14 cellular contexts compared by ENCODE assay signal in the genomic region with DNA sequence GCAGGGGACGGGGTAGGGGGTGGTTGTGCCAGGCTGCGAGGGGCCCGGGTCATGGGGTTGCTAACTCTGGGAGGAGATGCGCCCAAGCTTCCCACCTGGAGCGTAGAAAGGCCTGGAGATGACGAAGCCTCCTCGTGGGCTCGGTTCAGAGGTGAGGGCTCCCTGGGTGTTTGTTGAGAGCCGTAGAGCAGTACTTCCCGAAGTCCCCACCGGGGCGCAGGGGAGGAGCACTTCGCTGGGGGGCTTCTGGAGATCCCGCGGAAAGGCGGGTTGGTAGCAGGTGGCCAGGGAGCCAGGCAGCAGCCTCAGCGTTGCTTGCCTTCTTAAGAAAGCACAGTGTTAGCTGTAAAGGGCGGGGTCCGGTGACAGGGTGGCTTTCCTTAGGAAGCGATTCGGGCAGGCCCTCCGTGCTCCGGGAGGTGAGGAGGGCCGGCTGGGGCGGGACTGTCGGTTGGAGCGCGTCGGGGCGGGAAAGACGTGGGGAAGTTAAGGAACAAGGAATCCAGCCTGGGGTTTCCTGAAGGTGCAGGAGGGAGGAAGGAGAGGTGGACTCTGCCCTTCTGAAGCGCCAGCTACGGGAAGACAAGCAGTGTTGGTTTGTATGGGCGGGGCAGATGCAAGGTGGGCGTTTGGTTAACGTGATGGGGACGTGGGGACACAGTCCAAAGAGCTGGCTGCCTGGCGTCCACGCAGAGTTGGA. TPM values are rescaled to one million over a fixed set of nuclear protein-coding genes. Genes with fewer than 3 reads are reported as not detected.
A peak's percentile ranks its signal among the peaks of the same experiment; 100 is the strongest.
DNase-seq lines count a peak whose midpoint lies in the region; ATAC-seq, FAIRE-seq and TF ChIP-seq lines count a peak whose summit lies in the region.
"Had no signal": no experiment of that assay in that cellular context is flagged by ENCODE, and none has a peak within 500 bp of the region (broad histone marks: within the 10 kb centered on the region; RNA-seq: fewer than 3 reads in every experiment).

No MANE protein-coding gene starts in this region.

- H4K91ac ChIP-seq in H1 (replicated peaks; ENCODE audit: insufficient read length, low read length), result no peak overlapping the region

- CTCF ChIA-PET in H1 (lab: Charles Lee; ENCODE audit: partially characterized antibody) (interaction anchor here (0.7 to 5.6 kb wide), 24 partner anchors 8 to 269 kb away, joined by 3 to 42 read pairs (median 4); no protein-coding TSS in a partner anchor), PC-9 (lab: Charles Lee) (no interaction called here)

- H2BK12ac ChIP-seq in H1 (ENCODE audit: low read depth, low read length), result 0 out of 2 replicates have a peak overlapping the region, but pooled peaks have one; percentile 1

- no peak overlapping the region for H4K5ac ChIP-seq in H1 (ENCODE audit: insufficient read length, low read depth, low read length)

- peaks cover 14% of the 10 kb centered on the region for H3K4me1 Mint-ChIP-seq in progenitor cell of endocrine pancreas (ENCODE audit: low read depth)

- TF ChIP-seq CTCF in H1 (IDR thresholded peaks at IDR 0.05; ENCODE audit: control extremely low read depth in 1 of 3, insufficient read depth in 1 of 3, low read depth in 1 of 3, low read length in 3 of 3), result no peak
- no peak for TF ChIP-seq CTCF in progenitor cell of endocrine pancreas (IDR thresholded peaks at IDR 0.05; ENCODE audit: unreplicated experiment)
- TF ChIP-seq CTCF in PC-9 (conservative IDR thresholded peaks at IDR 0.05), result no peak

- H3K14ac ChIP-seq in H1 (ENCODE audit: insufficient read length), result no peak overlapping the region

- H3K79me1 ChIP-seq in H1 (ENCODE audit: low read depth, low read length), result no peaks in the 10 kb centered on the region

- no peak overlapping the region for H3K9ac ChIP-seq in H1 (replicated peaks in 1 of 4; ENCODE audit: extremely low read depth in 1 of 4, low read depth in 3 of 4, low read length in 3 of 4)

- H3K4me3 Mint-ChIP-seq in progenitor cell of endocrine pancreas (ENCODE audit: low read depth), result peak overlapping the region; percentile 60
- H3K4me3 Mint-ChIP-seq: HFFc6 had no signal

- H3K27ac ChIP-seq in H1 (ENCODE audit: low read depth, low read length), result no peak overlapping the region
- H3K27ac ChIP-seq in PC-9, result no peak overlapping the region
- H3K27ac ChIP-seq: neutrophil, VCaP had no signal

- H3F3A ChIP-seq in PC-9 (ENCODE audit: insufficient read depth, low read depth), result no peaks in the 10 kb centered on the region

- peaks cover 81% of the 10 kb centered on the region for H3K27me3 Mint-ChIP-seq in progenitor cell of endocrine pancreas

- H2AK5ac ChIP-seq in H1 (ENCODE audit: low read depth, low read length), result no peak overlapping the region

- no peak overlapping the region for H3K56ac ChIP-seq in H1 (replicated peaks; ENCODE audit: insufficient read length, low read depth, low read length)

- peak overlapping the region; percentile 68 for H3K18ac ChIP-seq in H1 (ENCODE audit: extremely low read depth, low read length)

- H4K20me1 ChIP-seq in H1 (replicated peaks in 1 of 2; ENCODE audit: control insufficient read depth in 1 of 2, insufficient read depth in 2 of 2, low read length in 2 of 2), result peaks cover 3 to 11% of the 10 kb centered on the region in 2 experiments
- no peaks in the 10 kb centered on the region for H4K20me1 ChIP-seq in PC-9 (ENCODE audit: insufficient read depth)

- H3K9me3 ChIP-seq in H1 (ENCODE audit: insufficient read depth in 2 of 2, low read depth in 1 of 2, low read length in 1 of 2), result no peaks in the 10 kb centered on the region; a peak in 1 of 4 replicates
- no peaks in the 10 kb centered on the region for H3K9me3 ChIP-seq in PC-9 (ENCODE audit: insufficient read depth, low read depth)
- H3K9me3 ChIP-seq: neutrophil had no signal

- POLR2A ChIA-PET in H1 (lab: Charles Lee; ENCODE audit: partially characterized antibody) (interaction anchor here (1.3 kb wide), 1 partner anchor 11 kb away, joined by 3 read pairs; no protein-coding TSS in a partner anchor), PC-9 (lab: Charles Lee; ENCODE audit: unreplicated experiment) (no interaction called here)

- H3K4ac ChIP-seq in H1 (replicated peaks; ENCODE audit: insufficient read length, low read depth, low read length), result peak overlapping the region; percentile 65

- no peak overlapping the region for H3K23ac ChIP-seq in H1 (ENCODE audit: insufficient read length)

- ATAC-seq in GM18861 (IDR thresholded peaks at IDR 0.05; ENCODE audit: unreplicated experiment), result no peak
- ATAC-seq in HG03280 (IDR thresholded peaks at IDR 0.05; ENCODE audit: unreplicated experiment), result no peak

- no peak for FAIRE-seq in H1 (lab: Jason Lieb, UNC)
- FAIRE-seq: A204.1 had no signal

- H3K36me3 Mint-ChIP-seq in progenitor cell of endocrine pancreas (ENCODE audit: insufficient read depth), result no peaks in the 10 kb centered on the region

- H3K4me1 ChIP-seq in H1 (replicated peaks in 1 of 4; ENCODE audit: control insufficient read depth in 3 of 4, insufficient read depth in 4 of 4, low read length in 3 of 4) (peaks cover 3 to 43% (median 12%) of the 10 kb centered on the region in 4 experiments; a peak in 6 of 7 replicates), PC-9 (replicated peaks; ENCODE audit: insufficient read depth) (no peaks in the 10 kb centered on the region)

- intact Hi-C loops in PC-9 (cut with micrococcal nuclease; ENCODE audit: unreplicated experiment), result no loop called here

- peaks cover 47 to 79% (median 69%) of the 10 kb centered on the region in 4 experiments for H3K27me3 ChIP-seq in H1 (replicated peaks in 1 of 4; ENCODE audit: control insufficient read depth in 3 of 4, extremely low read depth in 1 of 4, insufficient read depth in 3 of 4, low read length in 3 of 4)
- H3K27me3 ChIP-seq in PC-9 (ENCODE audit: insufficient read depth, low read depth), result peaks cover 30% of the 10 kb centered on the region

- no TSS peak for BruUV-seq in PC-9 (replicated peaks; lab: Mats Ljungman, UMichigan)

- 4% methylated on average over 33 of the region's 39 CpGs; no CpG with 5 or more reads in 1 of the 2 experiments for WGBS in H1 (ENCODE audit: extremely low coverage in 1 of 2, insufficient coverage in 1 of 2, insufficient read length in 1 of 2, insufficient replicate concordance in 2 of 2, low coverage in 1 of 2, low lambda C conversion rate in 2 of 2, missing lambda C conversion rate in 1 of 2), 2 experiments

- H3K9me2 ChIP-seq in PC-9 (ENCODE audit: insufficient read depth), result no peaks in the 10 kb centered on the region

- peaks cover 41% of the 10 kb centered on the region for H3K23me2 ChIP-seq in H1 (ENCODE audit: low read depth, low read length)

- TF ChIP-seq EP300 in H1 (IDR thresholded peaks at IDR 0.05; ENCODE audit: borderline replicate concordance in 1 of 2, low read depth in 2 of 2, low read length in 2 of 2), result no peak

- H3K27ac Mint-ChIP-seq in progenitor cell of endocrine pancreas, result no peak overlapping the region
- H3K27ac Mint-ChIP-seq: HFFc6 had no signal

- H3K4me3 ChIP-seq in H1 (ENCODE audit: extremely low read depth in 1 of 4, insufficient read depth in 2 of 4, low read depth in 3 of 4, low read length in 4 of 4) (peak overlapping the region; percentile 21 to 65 (median 54); a peak in 7 of 8 replicates), PC-9 (no peak overlapping the region)

- no peak overlapping the region; the same call in 1 of the 2 replicates for H2BK15ac ChIP-seq in H1 (ENCODE audit: low read length)

- H3K9me3 Mint-ChIP-seq in progenitor cell of endocrine pancreas (ENCODE audit: low read depth), result no peaks in the 10 kb centered on the region
- H3K9me3 Mint-ChIP-seq: HFFc6 had no signal

- TF ChIP-seq POLR2A in H1 (IDR thresholded peaks at IDR 0.05; ENCODE audit: control extremely low read depth in 1 of 2, low read depth in 2 of 2, low read length in 2 of 2), result no peak

- no peak overlapping the region for H2BK20ac ChIP-seq in H1 (ENCODE audit: low read length)

- no peak overlapping the region for H2BK120ac ChIP-seq in H1 (replicated peaks; ENCODE audit: low read depth, low read length)

- H3K4me2 ChIP-seq in H1 (ENCODE audit: insufficient read depth in 1 of 2, low read depth in 2 of 2, low read length in 2 of 2), result peak overlapping the region; percentile 79 to 81
- H3K4me2 ChIP-seq in PC-9, result no peak overlapping the region

- no peak for TF ChIP-seq RAD21 in H1 (IDR thresholded peaks at IDR 0.05 in 1 of 2, conservative IDR thresholded peaks at IDR 0.05 in 1 of 2; ENCODE audit: low read depth in 2 of 2, low read length in 2 of 2)

- H3K79me2 ChIP-seq in H1 (ENCODE audit: control insufficient read depth in 1 of 2, insufficient read depth in 2 of 2, low read length in 2 of 2) (no peaks in the 10 kb centered on the region), PC-9 (ENCODE audit: low read depth) (no peaks in the 10 kb centered on the region)

- peak; percentile 77 for DNase-seq in NCI-H2227 (lab: John Stamatoyannopoulos, UW; ENCODE audit: unreplicated experiment)
- DNase-seq in NCI-H2227 treated with DMSO at 0.1 percent for 48 hours (lab: John Stamatoyannopoulos, UW), result no peak
- DNase-seq in NAMALWA (ENCODE audit: low spot score), result peak; percentile 4
- peak in 1 of 2 experiments; percentile 70 for DNase-seq in H1 (ENCODE audit: low read depth in 1 of 2, low spot score in 2 of 2)
- DNase-seq in progenitor cell of endocrine pancreas (ENCODE audit: low spot score, unreplicated experiment), result no peak
- no peak for DNase-seq in PC-9

- H2BK5ac ChIP-seq in H1 (ENCODE audit: low read depth, low read length), result no peak overlapping the region

- H3K36me3 ChIP-seq in H1 (ENCODE audit: control insufficient read depth in 2 of 4, insufficient read depth in 4 of 4, low read length in 3 of 4), result no peaks in the 10 kb centered on the region
- H3K36me3 ChIP-seq in PC-9 (ENCODE audit: low read depth), result no peaks in the 10 kb centered on the region
- H3K36me3 ChIP-seq: neutrophil had no signal

- peak overlapping the region; percentile 80; the same call in 1 of the 2 replicates for H4K8ac ChIP-seq in H1 (ENCODE audit: extremely low read depth, insufficient read depth, low read length)

- H2AFZ ChIP-seq in H1 (ENCODE audit: low read length) (peak overlapping the region; percentile 79; the same call in 1 of the 2 replicates), PC-9 (no peak overlapping the region)

TF ChIP-seq in H1, 55 proteins besides CTCF, POLR2A, EP300 and RAD21 (continues in another document):
- no peak for TF ChIP-seq SP4 (IDR thresholded peaks at IDR 0.05; ENCODE audit: low read length)
- TF ChIP-seq JUN (IDR thresholded peaks at IDR 0.05; ENCODE audit: low read depth, low read length), result no peak
- peak; percentile 13 for TF ChIP-seq SUZ12 (IDR thresholded peaks at IDR 0.05; ENCODE audit: low read length)
- peak; percentile 2 for TF ChIP-seq ASH2L (IDR thresholded peaks at IDR 0.05; ENCODE audit: low read length)

RNA-seq across cellular contexts. Expression of a gene that starts 3.3 kb away (rescaled TPM):
- total RNA-seq in H1 (2021; fragmentation: NEBNext Ultra II Directional; extraction: Animal tissue kit (Norgen Biotek cat#: 25700)), result 1.2 and 1.5 TPM in 2 replicates
- polyA plus RNA-seq in H1 (2011; rRNA removed), result 0.82 and 1.6 TPM in 2 replicates
- 1.6 TPM for polyA plus RNA-seq in H1 (2011; cell fraction: cytosol; rRNA removed)
- polyA plus RNA-seq in H1 (2011; cell fraction: nucleus; rRNA removed), result 0.84 TPM
- polyA plus RNA-seq in H1 (2012, experiment 1 of 2), result 0.23 to 0.97 TPM (median 0.69 TPM) in 4 replicates
- polyA plus RNA-seq in H1 (2012, experiment 2 of 2), result 0.34 TPM
- 0.67 TPM for polyA plus RNA-seq in H1 (2013, experiment 1 of 2)
- polyA plus RNA-seq in H1 (2013, experiment 2 of 2), result 0.55 TPM
- polyA minus RNA-seq in H1 (2011; rRNA and poly(A)+ RNA removed), result not detected in 2 replicates
- polyA minus RNA-seq in H1 (2011; cell fraction: cytosol; rRNA and poly(A)+ RNA removed), result 1.0 TPM
- polyA minus RNA-seq in H1 (2011; cell fraction: nucleus; rRNA and poly(A)+ RNA removed), result 0.80 TPM
- not detected in 2 replicates for total RNA-seq in progenitor cell of endocrine pancreas
- not detected in 2 replicates for total RNA-seq in PC-9 (2021)
- total RNA-seq: aorta, HFFc6, IMR-90 had no signal
- polyA plus RNA-seq: aorta, IMR-90 had no signal

Comparison
In these comparisons a context has a peak if more than half of its experiments do, and no peak if none do; other contexts are left out.
1. DNase-seq: peak in NCI-H2227 (single experiment) and NAMALWA (single experiment); none in NCI-H2227 treated with DMSO at 0.1 percent for 48 hours (single experiment), progenitor cell of endocrine pancreas (single experiment) and PC-9 (0 of 2).